Comparison of ENCODE assay signal across 8 cellular contexts in the genomic region with DNA sequence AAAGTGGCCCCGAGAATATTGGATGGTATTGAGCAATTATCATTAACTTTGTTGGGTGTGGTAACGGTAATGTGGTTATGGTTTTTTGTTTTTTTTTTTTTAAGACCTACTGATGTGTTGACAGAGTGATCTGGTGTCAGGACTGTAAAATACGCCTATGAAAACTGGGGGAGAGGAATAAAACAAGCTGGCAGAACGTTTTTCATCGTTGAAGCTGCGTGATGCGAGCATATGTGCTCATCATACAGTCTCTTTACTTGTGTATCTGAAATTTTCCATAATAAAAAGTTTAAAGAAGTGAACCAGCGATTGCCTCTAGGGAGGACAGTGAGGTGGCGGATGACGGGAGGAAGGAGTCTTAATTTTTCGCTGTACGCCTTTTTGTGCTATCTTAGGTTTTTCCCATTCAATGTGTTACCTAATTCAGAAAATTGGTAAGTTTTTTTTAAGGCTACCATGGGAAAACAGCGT. TPM values are rescaled to one million over a fixed set of nuclear protein-coding genes. Genes with fewer than 3 reads are reported as not detected.
DNase-seq lines count a peak whose midpoint lies in the region; ATAC-seq and TF ChIP-seq lines count a peak whose summit lies in the region.

No MANE protein-coding gene starts in this region.

- no peaks in the 10 kb centered on the region for H3K27me3 Mint-ChIP-seq in endodermal cell (ENCODE audit: insufficient read depth)

- peak overlapping the region; percentile 50 for H3K9ac ChIP-seq in endodermal cell (ENCODE audit: extremely low read depth, low read length, poor library complexity, severe bottlenecking)

- peak overlapping the region; percentile 49 for H3K27ac Mint-ChIP-seq in endodermal cell

- CTCF ChIA-PET in PC-9 (lab: Charles Lee) = no interaction called here

- H3K9me3 ChIP-seq in PC-9 (ENCODE audit: insufficient read depth, low read depth) (no peaks in the 10 kb centered on the region), endodermal cell (ENCODE audit: control insufficient read depth, low read length) (no peaks in the 10 kb centered on the region), osteoblast (ENCODE audit: low read depth, low read length) (no peaks in the 10 kb centered on the region)

- intact Hi-C loops in PC-9 (cut with micrococcal nuclease; ENCODE audit: unreplicated experiment) = no loop called here

- no peaks in the 10 kb centered on the region for H3K9me3 Mint-ChIP-seq in endodermal cell

- no peaks in the 10 kb centered on the region for H3K9me2 ChIP-seq in PC-9 (ENCODE audit: insufficient read depth)

- no peaks in the 10 kb centered on the region for H3F3A ChIP-seq in PC-9 (ENCODE audit: insufficient read depth, low read depth)

- H3K4me2 ChIP-seq in PC-9 (peak overlapping the region; percentile 76), osteoblast (ENCODE audit: insufficient read depth, low read length) (peak overlapping the region; percentile 98)

- H3K79me2 ChIP-seq in PC-9 (ENCODE audit: low read depth) (peaks cover 61% of the 10 kb centered on the region), osteoblast (ENCODE audit: insufficient read depth, low read length) (peaks cover 76% of the 10 kb centered on the region)

- peaks cover 33% of the 10 kb centered on the region for H4K20me1 ChIP-seq in PC-9 (ENCODE audit: insufficient read depth)
- peaks cover 29% of the 10 kb centered on the region for H4K20me1 ChIP-seq in osteoblast (ENCODE audit: insufficient read depth, low read length)

- no peak for ATAC-seq in HG02759 (IDR thresholded peaks at IDR 0.05; ENCODE audit: unreplicated experiment)

- TF ChIP-seq CTCF in PC-9 (conservative IDR thresholded peaks at IDR 0.05) (no peak), endodermal cell (conservative IDR thresholded peaks at IDR 0.05) (no peak), osteoblast (IDR thresholded peaks at IDR 0.05; ENCODE audit: extremely low read depth, low read depth, low read length) (no peak)

- peaks cover 16% of the 10 kb centered on the region for H3K4me1 Mint-ChIP-seq in endodermal cell

- 16 to 25% methylated on average over 10 to 13 of the region's 13 CpGs for WGBS in endodermal cell (ENCODE audit: insufficient coverage in 1 of 2, insufficient read length in 1 of 2), 2 experiments

- H3K4me1 ChIP-seq in PC-9 (replicated peaks; ENCODE audit: insufficient read depth) = peaks cover 28% of the 10 kb centered on the region
- H3K4me1 ChIP-seq in endodermal cell (ENCODE audit: control insufficient read depth, insufficient read depth, low read length) = no peaks in the 10 kb centered on the region
- H3K4me1 ChIP-seq in osteoblast (ENCODE audit: insufficient read depth, low read length) = peaks cover 29% of the 10 kb centered on the region

- H2AFZ ChIP-seq in PC-9 (peak overlapping the region; percentile 99), osteoblast (ENCODE audit: low read length) (peak overlapping the region; percentile 93)

- H3K27me3 ChIP-seq in PC-9 (ENCODE audit: insufficient read depth, low read depth) (no peaks in the 10 kb centered on the region), endodermal cell (ENCODE audit: control insufficient read depth, insufficient read depth, low read length, poor library complexity, severe bottlenecking) (no peaks in the 10 kb centered on the region), osteoblast (ENCODE audit: insufficient read depth, low read length) (no peaks in the 10 kb centered on the region)

- H3K4me3 Mint-ChIP-seq in endodermal cell = peak overlapping the region; percentile 95

- DNase-seq in DMS53 (lab: John Stamatoyannopoulos, UW) (peak; percentile 45), DMS53 treated with DMSO at 0.1 percent for 48 hours (lab: John Stamatoyannopoulos, UW; ENCODE audit: unreplicated experiment) (no peak), PC-9 (no peak), endodermal cell (no peak), osteoblast (ENCODE audit: insufficient read length, low spot score, missing footprints) (peak; percentile 35), mucosa of gallbladder (ENCODE audit: low spot score) (no peak), NCI-H774 (lab: John Stamatoyannopoulos, UW) (no peak)

- no peak overlapping the region for H3K27ac ChIP-seq in PC-9
- H3K27ac ChIP-seq in endodermal cell (ENCODE audit: low read depth, low read length) = no peak overlapping the region
- peak overlapping the region; percentile 65 for H3K27ac ChIP-seq in osteoblast (ENCODE audit: low read depth, low read length)

- H3K36me3 ChIP-seq in PC-9 (ENCODE audit: low read depth) = peaks cover 5% of the 10 kb centered on the region; the same call in 1 of the 2 replicates
- H3K36me3 ChIP-seq in endodermal cell (ENCODE audit: control insufficient read depth, insufficient read depth, low read length) = peaks cover 10% of the 10 kb centered on the region
- H3K36me3 ChIP-seq in osteoblast (ENCODE audit: insufficient read depth, low read length) = peaks cover 9% of the 10 kb centered on the region

- POLR2A ChIA-PET in PC-9 (lab: Charles Lee; ENCODE audit: unreplicated experiment) = no interaction called here

- peaks cover 11% of the 10 kb centered on the region for H3K36me3 Mint-ChIP-seq in endodermal cell (ENCODE audit: low read depth)

- peak overlapping the region; percentile 79 for H3K4me3 ChIP-seq in PC-9
- H3K4me3 ChIP-seq in endodermal cell (ENCODE audit: low read length) = peak overlapping the region; percentile 92
- peak overlapping the region; percentile 94 for H3K4me3 ChIP-seq in osteoblast (ENCODE audit: insufficient read depth, low read length)

- no TSS peak for BruUV-seq in PC-9 (replicated peaks; lab: Mats Ljungman, UMichigan)

RNA-seq across cellular contexts. Expression of a gene that starts 0.8 kb away (rescaled TPM):
- total RNA-seq in PC-9 (2021) (17.9 and 20.9 TPM in 2 replicates), endodermal cell (10 to 100 TPM; 48.0 to 54.1 TPM), osteoblast (40.2 and 46.0 TPM in 2 replicates), mucosa of gallbladder (28.6 TPM)
- 28.1 TPM for polyA plus RNA-seq in endodermal cell (2013, experiment 1 of 2)
- polyA plus RNA-seq in endodermal cell (2013, experiment 2 of 2) = 30.6 TPM

Comparison
In these comparisons a context has a peak if more than half of its experiments do, and no peak if none do; other contexts are left out.
1. DNase-seq: peak in DMS53 (single experiment) and osteoblast (single experiment); none in DMS53 treated with DMSO at 0.1 percent for 48 hours (single experiment), PC-9 (0 of 2), endodermal cell (single experiment), mucosa of gallbladder (single experiment) and NCI-H774 (single experiment).
2. Peak in every context shown above with its lines, with median percentiles within 50 percentile points of each other: H3K4me3 ChIP-seq.